ENCODE assay signal across 7 cellular contexts in the genomic region with DNA sequence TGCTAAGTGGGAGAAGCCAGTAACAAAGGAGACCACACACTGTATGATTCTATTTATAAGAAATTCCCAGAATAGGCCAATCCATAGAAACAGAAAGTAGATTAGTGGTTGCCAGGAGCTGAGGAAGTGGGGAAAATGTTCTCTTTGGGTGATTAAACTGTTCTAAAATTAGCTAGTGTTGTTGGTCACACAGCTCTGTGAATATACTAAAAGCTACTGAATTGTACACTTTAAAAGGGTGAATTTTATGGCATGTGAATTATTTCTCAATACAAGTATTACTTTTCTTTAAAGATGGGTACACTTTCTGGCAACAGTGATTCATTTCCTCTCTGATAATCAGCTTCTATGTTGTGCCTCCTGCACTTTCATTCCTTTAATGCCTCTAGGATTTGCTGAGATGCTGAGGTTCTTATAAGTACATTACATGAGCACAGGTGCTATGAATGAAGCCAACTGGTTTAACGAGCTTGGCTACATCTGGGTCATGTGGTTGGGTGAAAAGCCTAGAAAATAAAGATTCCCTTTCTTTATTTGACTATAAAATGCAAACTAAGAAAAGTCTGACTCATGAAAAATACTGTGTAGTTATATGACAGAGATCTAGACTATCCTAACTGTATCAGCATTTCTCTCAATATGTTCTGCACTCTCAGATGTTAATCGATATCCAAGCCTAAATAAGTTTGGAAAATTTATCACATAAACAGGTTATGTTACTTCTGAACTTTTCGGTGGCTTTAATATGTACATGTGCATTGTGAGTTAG.
DNase-seq lines count a peak whose midpoint lies in the region; ATAC-seq, FAIRE-seq and TF ChIP-seq lines count a peak whose summit lies in the region.

No MANE protein-coding gene starts in this region.

- H3K27ac ChIP-seq in caudate nucleus (ENCODE audit: low read depth, low read length) (peak overlapping the region; percentile 58), testis (peak overlapping the region; percentile 63 to 64)

- WGBS in testis, 2 donors, result 70 to 71% methylated on average over 3 of the region's 3 CpGs

- DNase-seq in MV-4-11 (lab: John Stamatoyannopoulos, UW) (peak; percentile 91), caudate nucleus (lab: John Stamatoyannopoulos, UW) (peak in 1 of 61 donors; percentile 17), left lobe of liver (ENCODE audit: low spot score) (no peak), testis (no peak), GM20000 (ENCODE audit: low spot score) (no peak), RCC 7860 (ENCODE audit: low spot score) (no peak)

- intact Hi-C loops in testis (cut with DNase I; ENCODE audit: low total_unique reads), result no loop called here

- TF ChIP-seq CTCF in testis (IDR thresholded peaks at IDR 0.05) (no peak), GM20000 (IDR thresholded peaks at IDR 0.05; ENCODE audit: extremely low read depth, missing control alignments) (no peak)

- TF ChIP-seq POLR2A in testis (IDR thresholded peaks at IDR 0.05), result no peak

- no peaks in the 10 kb centered on the region for H3K27me3 ChIP-seq in testis

- ATAC-seq in left lobe of liver, result peak; percentile 20
- no peak for ATAC-seq in HG02870 (IDR thresholded peaks at IDR 0.05; ENCODE audit: unreplicated experiment)

- no peak overlapping the region for H3K4me3 ChIP-seq in testis

- FAIRE-seq in RCC 7860 (lab: Jason Lieb, UNC), result no peak

- no peaks in the 10 kb centered on the region for H3K36me3 ChIP-seq in testis (ENCODE audit: low read depth, missing control alignments)

- no peaks in the 10 kb centered on the region for H3K9me3 ChIP-seq in testis

- peaks cover 27% of the 10 kb centered on the region for H3K4me1 ChIP-seq in testis
